Comparison of ENCODE assay signal across 9 cellular contexts in genomic region chr22:43109921-43110443, GRCh38. TPM values are rescaled to one million over a fixed set of nuclear protein-coding genes. Genes with fewer than 3 reads are reported as not detected.
DNase-seq lines count a peak whose midpoint lies in the region; ATAC-seq and TF ChIP-seq lines count a peak whose summit lies in the region.
"Had no signal": no experiment of that assay in that cellular context is flagged by ENCODE, and none has a peak within 500 bp of the region (broad histone marks: within the 10 kb centered on the region; RNA-seq: fewer than 3 reads in every experiment).

No MANE protein-coding gene starts in this region.

- H3K9ac ChIP-seq in HCT116 (ENCODE audit: low read length) (peak overlapping the region; percentile 76), SK-N-MC (ENCODE audit: insufficient read length) (no peak overlapping the region), skeletal muscle tissue (ENCODE audit: low read depth in 1 of 3, low read length in 3 of 3) (no peak overlapping the region)

- H4K20me1 ChIP-seq in HCT116 (ENCODE audit: insufficient read depth): no peaks in the 10 kb centered on the region

- peak overlapping the region; percentile 65 to 83 for H3K4me3 ChIP-seq in HCT116 (replicated peaks in 1 of 2; ENCODE audit: low read depth in 1 of 2, low read length in 2 of 2)
- H3K4me3 ChIP-seq in SK-N-MC: peak overlapping the region; percentile 78
- peak overlapping the region; percentile 53 for H3K4me3 ChIP-seq in fibroblast of villous mesenchyme (ENCODE audit: low read depth, low read length)
- H3K4me3 ChIP-seq in skeletal muscle tissue (ENCODE audit: low read length in 3 of 3): peak overlapping the region; percentile 58 to 62 (median 60)

- H3K36me3 ChIP-seq in HCT116 (ENCODE audit: control insufficient read depth in 1 of 2, insufficient read depth in 2 of 2, low read length in 2 of 2) (no peaks in the 10 kb centered on the region), SK-N-MC (ENCODE audit: insufficient read depth, low read length) (no peaks in the 10 kb centered on the region), skeletal muscle tissue (ENCODE audit: control insufficient read depth in 3 of 3, insufficient read depth in 3 of 3, low read length in 3 of 3) (no peaks in the 10 kb centered on the region)
- H3K36me3 ChIP-seq: ovary had no signal

- peaks cover 24% of the 10 kb centered on the region; the same call in 1 of the 2 replicates for H3K79me2 ChIP-seq in HCT116 (ENCODE audit: insufficient read depth, low read length)

- H3K9me2 ChIP-seq in HCT116 (ENCODE audit: insufficient read depth): no peaks in the 10 kb centered on the region

- DNase-seq in HCT116 (ENCODE audit: low read depth, low spot score) (no peak), SK-N-MC (ENCODE audit: low read depth, low spot score) (no peak), fibroblast of villous mesenchyme (ENCODE audit: low read depth) (no peak)
- no peak for DNase-seq in activated CD4-positive, alpha-beta T cell treated with anti-CD3 and anti-CD28 coated beads, Interleukin-2, amount 50 U/mL, for 4 hours

- peak overlapping the region; percentile 97 for H3K4me2 ChIP-seq in HCT116 (ENCODE audit: low read length)

- peak overlapping the region; percentile 77 for H2AFZ ChIP-seq in HCT116 (ENCODE audit: low read depth, low read length, poor library complexity, severe bottlenecking)

- no TSS peak for BruUV-seq in HCT116 (replicated peaks; lab: Mats Ljungman, UMichigan)

- H3K4me1 ChIP-seq in HCT116 (ENCODE audit: control insufficient read depth in 1 of 2, insufficient read depth in 2 of 2, low read length in 2 of 2) (peaks cover 9 to 21% of the 10 kb centered on the region in 2 experiments), skeletal muscle tissue (ENCODE audit: control insufficient read depth in 3 of 3, insufficient read depth in 3 of 3, low read length in 3 of 3) (peaks cover 9 to 14% (median 12%) of the 10 kb centered on the region in 3 donors)

- RAD21 ChIA-PET in HCT116 (lab: Charles Lee; ENCODE audit: low non-redundant PET in 1 of 2, low total read pairs in 2 of 2, uncharacterized antibody in 2 of 2, unreplicated experiment in 2 of 2): interaction anchor here in 1 of 2 experiments (0.7 kb wide), 1 partner anchor 36 kb away, joined by 4 read pairs; no protein-coding TSS in a partner anchor

- ATAC-seq in HCT116: no peak
- no peak for ATAC-seq in GM19452 (IDR thresholded peaks at IDR 0.05; ENCODE audit: unreplicated experiment)
- no peak for ATAC-seq in GM18517 (IDR thresholded peaks at IDR 0.05; ENCODE audit: unreplicated experiment)
- ATAC-seq in GM19035 (IDR thresholded peaks at IDR 0.05; ENCODE audit: unreplicated experiment): no peak

- no peak for TF ChIP-seq RAD21 in HCT116 (IDR thresholded peaks at IDR 0.05; ENCODE audit: low read depth)

- H3K9me3 ChIP-seq in HCT116 (ENCODE audit: control insufficient read depth in 1 of 2, insufficient read depth in 1 of 2, low read depth in 1 of 2, low read length in 2 of 2) (no peaks in the 10 kb centered on the region), SK-N-MC (ENCODE audit: low read depth, low read length) (no peaks in the 10 kb centered on the region), skeletal muscle tissue (ENCODE audit: control insufficient read depth in 3 of 3, low read length in 3 of 3) (no peaks in the 10 kb centered on the region)
- H3K9me3 ChIP-seq: ovary had no signal

- CTCF ChIA-PET in HCT116 (lab: Charles Lee): no interaction called here

- POLR2A ChIA-PET in HCT116 (lab: Charles Lee): interaction anchor here (0.7 to 5.4 kb wide), 4 partner anchors 13 to 835 kb away, joined by 3 to 28 read pairs (median 4); no protein-coding TSS in a partner anchor

- TF ChIP-seq POLR2A in HCT116 (IDR thresholded peaks at IDR 0.05; ENCODE audit: borderline replicate concordance, extremely low read depth, insufficient read depth, insufficient read length): no peak

- H3K27ac ChIP-seq in HCT116 (ENCODE audit: low read depth, low read length) (no peak overlapping the region), SK-N-MC (no peak overlapping the region), skeletal muscle tissue (ENCODE audit: low read depth, low read length) (no peak overlapping the region)
- H3K27ac ChIP-seq: ovary had no signal

- intact Hi-C loops in HCT116 (cut with micrococcal nuclease): no loop called here

- H3K27me3 ChIP-seq in HCT116 (ENCODE audit: insufficient read depth, low read length): no peaks in the 10 kb centered on the region
- H3K27me3 ChIP-seq in skeletal muscle tissue (ENCODE audit: control insufficient read depth in 3 of 3, insufficient read depth in 3 of 3, low read length in 3 of 3): peaks cover 45 to 52% (median 46%) of the 10 kb centered on the region in 3 donors
- H3K27me3 ChIP-seq: ovary had no signal

- no peak for TF ChIP-seq CTCF in HCT116 (IDR thresholded peaks at IDR 0.05 in 2 of 3, conservative IDR thresholded peaks at IDR 0.05 in 1 of 3; ENCODE audit: borderline replicate concordance in 1 of 3, insufficient read depth in 1 of 3, low read depth in 2 of 3, low read length in 2 of 3)
- no peak for TF ChIP-seq CTCF in fibroblast of villous mesenchyme (IDR thresholded peaks at IDR 0.05; ENCODE audit: insufficient read depth, low read depth, low read length)

TF ChIP-seq in HCT116, 20 proteins besides CTCF, POLR2A, EP300 and RAD21:
- TF ChIP-seq ZNF274 (IDR thresholded peaks at IDR 0.05; ENCODE audit: low read depth, low read length) (no peak), SIN3A (IDR thresholded peaks at IDR 0.05; ENCODE audit: low read depth) (no peak), SRF (IDR thresholded peaks at IDR 0.05; ENCODE audit: low read depth) (no peak), EZH2phosphoT487 (IDR thresholded peaks at IDR 0.05; ENCODE audit: borderline replicate concordance) (no peak), TCF7L2 (IDR thresholded peaks at IDR 0.05; ENCODE audit: borderline replicate concordance, extremely low read depth, insufficient read depth, insufficient read length) (no peak), MAX (IDR thresholded peaks at IDR 0.05) (no peak), EZH2 (IDR thresholded peaks at IDR 0.05) (no peak), JUND (IDR thresholded peaks at IDR 0.05) (no peak), EGR1 (IDR thresholded peaks at IDR 0.05; ENCODE audit: low read depth) (no peak), FOSL1 (IDR thresholded peaks at IDR 0.05; ENCODE audit: low read depth) (no peak), ATF3 (IDR thresholded peaks at IDR 0.05) (no peak), REST (IDR thresholded peaks at IDR 0.05; ENCODE audit: low read depth) (no peak), ZFX (IDR thresholded peaks at IDR 0.05) (no peak)

RNA-seq across cellular contexts. Expression of gene BIK, which starts 0.6 kb away (rescaled TPM):
- total RNA-seq in HCT116 (2021; ENCODE audit: unreplicated experiment) (31.0 TPM), fibroblast of villous mesenchyme (0.86 TPM in 1 of 2 replicates, not detected in the other), skeletal muscle tissue (0.52 TPM)
- polyA plus RNA-seq in HCT116 (2012): 30.0 and 30.2 TPM in 2 replicates

RNA-seq across cellular contexts. Expression of gene TTLL1, which starts 20.8 kb away (rescaled TPM):
- total RNA-seq in HCT116 (2021; ENCODE audit: unreplicated experiment) (4.3 TPM), fibroblast of villous mesenchyme (8.2 and 11.0 TPM in 2 replicates), skeletal muscle tissue (8.9 TPM)
- 6.8 and 7.4 TPM in 2 replicates for polyA plus RNA-seq in HCT116 (2012)

RNA-seq across cellular contexts. Expression of gene MCAT, which starts 33.2 kb away (rescaled TPM):
- total RNA-seq in HCT116 (2021; ENCODE audit: unreplicated experiment) (34.8 TPM), fibroblast of villous mesenchyme (13.8 and 14.8 TPM in 2 replicates), skeletal muscle tissue (8.4 TPM)
- 19.0 and 20.8 TPM in 2 replicates for polyA plus RNA-seq in HCT116 (2012)

RNA-seq across cellular contexts. Expression of gene TSPO, which starts 41.4 kb away (rescaled TPM):
- 192 TPM for total RNA-seq in HCT116 (2021; ENCODE audit: unreplicated experiment)
- 201 and 205 TPM in 2 replicates for polyA plus RNA-seq in HCT116 (2012)
- 177 and 221 TPM in 2 replicates for total RNA-seq in fibroblast of villous mesenchyme
- 69.4 TPM for total RNA-seq in skeletal muscle tissue

Comparison
In these comparisons a context has a peak if more than half of its experiments do, and no peak if none do; other contexts are left out.
1. RNA of gene BIK, which starts 0.6 kb away (total RNA-seq): 31.0 TPM in HCT116 (single experiment); 0.86 TPM in fibroblast of villous mesenchyme and 0.52 TPM in skeletal muscle tissue (single experiment); every median in the first group is over 10 times any median in the second.
2. Peak in every context shown above with its lines, with median percentiles within 50 percentile points of each other: H3K4me3 ChIP-seq.